26 cellular contexts compared by ENCODE assay signal in genomic region chr19:41739361-41739760, GRCh38. TPM values are rescaled to one million over a fixed set of nuclear protein-coding genes. Genes with fewer than 3 reads are reported as not detected.
"Had no signal": no experiment of that assay in that cellular context is flagged by ENCODE, and none has a peak within 500 bp of the region (broad histone marks: within the 10 kb centered on the region; RNA-seq: fewer than 3 reads in every experiment).

No MANE protein-coding gene starts in this region.

- FAIRE-seq: HTR-8/SVneo, K562, RCC 7860 had no signal

- ATAC-seq: K562 had no signal

- H3K4me2 ChIP-seq: KMS-11, SK-N-SH had no signal

- H3K4me3 ChIP-seq: K562 had no signal

- H3K9ac ChIP-seq: KMS-11, SK-N-SH had no signal

- H3K9me2 ChIP-seq: SK-N-SH had no signal

- H3K9me3 ChIP-seq: SK-N-SH had no signal

- DNase-seq: Kasumi-1; MV-4-11; NCI-H1048; NCI-H1105; NCI-H1417; NCI-H1694 treated with DMSO at 0.1 percent for 48 hours; NCI-H2171; NCI-H226; NCI-H446; NCI-H510A; NCI-H524 treated with DMSO at 0.1 percent for 48 hours; NCI-H69; NCI-H774; NK-92 treated with Interleukin-12 subunit alpha and Interleukin-12 subunit beta, amount 100 ng/mL, for 24 hours; RPMI8226; SHP77; SK-N-SH; SW 1271 had no signal

- H3K27ac ChIP-seq: KMS-11 had no signal

RNA-seq across cellular contexts. Expression of gene CEACAM6, which starts 16.0 kb away (rescaled TPM):
- total RNA-seq: M059J, OCI-LY7, SK-MEL-5 had no signal
- polyA plus RNA-seq: IgD-negative memory B cell, K562, SK-N-SH had no signal

RNA-seq across cellular contexts. Expression of gene CEACAM5, which starts 30.9 kb away (rescaled TPM):
- total RNA-seq: M059J, OCI-LY7, SK-MEL-5 had no signal
- polyA plus RNA-seq: IgD-negative memory B cell, K562, SK-N-SH had no signal

RNA-seq across cellular contexts. Expression of gene CEACAM7, which starts 51.3 kb away (rescaled TPM):
- total RNA-seq: K562, M059J, OCI-LY7, SK-MEL-5 had no signal
- polyA plus RNA-seq: IgD-negative memory B cell, K562, SK-N-SH had no signal

RNA-seq across cellular contexts. Expression of gene CEACAM3, which starts 57.0 kb away (rescaled TPM):
- total RNA-seq: K562, M059J, OCI-LY7, SK-MEL-5 had no signal
- polyA plus RNA-seq: IgD-negative memory B cell, K562, SK-N-SH had no signal
